In the genomic region with DNA sequence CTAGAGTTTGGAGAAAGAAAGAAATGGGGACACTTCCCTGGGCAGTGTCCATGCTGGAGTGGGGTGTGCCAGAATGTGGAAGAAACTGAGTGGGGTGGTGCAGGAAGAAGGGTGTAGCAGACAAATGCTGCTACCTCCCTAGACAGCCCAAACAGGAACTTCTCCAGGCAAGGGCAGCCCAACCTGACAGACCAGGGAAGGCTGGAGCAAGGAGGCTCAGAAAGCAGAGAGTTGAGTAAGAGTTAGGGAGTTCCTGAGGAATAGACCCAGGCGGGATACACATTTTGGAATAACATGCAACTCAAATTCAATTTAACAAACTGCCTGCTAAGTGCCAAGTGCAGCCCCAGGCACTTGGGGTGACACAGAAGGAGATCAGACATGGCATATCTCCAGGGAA, we compare ENCODE assay signal across 12 cellular contexts. TPM values are rescaled to one million over a fixed set of nuclear protein-coding genes. Genes with fewer than 3 reads are reported as not detected.
A peak's percentile ranks its signal among the peaks of the same experiment; 100 is the strongest.
DNase-seq lines count a peak whose midpoint lies in the region; ATAC-seq and TF ChIP-seq lines count a peak whose summit lies in the region.
"Had no signal": no experiment of that assay in that cellular context is flagged by ENCODE, and none has a peak within 500 bp of the region (broad histone marks: within the 10 kb centered on the region; RNA-seq: fewer than 3 reads in every experiment).

No MANE protein-coding gene starts in this region.

- no peaks in the 10 kb centered on the region for H3K36me3 Mint-ChIP-seq in nephron (ENCODE audit: low read depth)
- H3K36me3 Mint-ChIP-seq in type B pancreatic cell: no peaks in the 10 kb centered on the region
- H3K36me3 Mint-ChIP-seq: activated naive CD4-positive, alpha-beta T cell treated with anti-CD3 and anti-CD28 coated beads, Interleukin-2, amount 50 U/mL, for 24 hours; naive B cell had no signal

- H3K4me1 Mint-ChIP-seq in nephron (peaks cover 25% of the 10 kb centered on the region), type B pancreatic cell (ENCODE audit: unreplicated experiment) (peaks cover 29% of the 10 kb centered on the region)

- H3K27ac ChIP-seq in cingulate gyrus (ENCODE audit: low read depth, low read length): peak overlapping the region; percentile 99

- peak; percentile 47 for DNase-seq in activated effector memory CD4-positive, alpha-beta T cell treated with anti-CD3 and anti-CD28 coated beads, Interleukin-2, amount 50 U/mL, for 16 hours
- DNase-seq in activated effector memory CD4-positive, alpha-beta T cell treated with Interleukin-2 at 50 U/mL for 16 hours: no peak
- DNase-seq in type B pancreatic cell (ENCODE audit: extremely low spot score, unreplicated experiment): no peak
- no peak for DNase-seq in ureter (ENCODE audit: low spot score)
- no peak for DNase-seq in GM19240 (ENCODE audit: insufficient read length, low spot score)
- DNase-seq: DMS153, naive B cell, NCI-H510A had no signal

- TF ChIP-seq CTCF in nephron (IDR thresholded peaks at IDR 0.05; ENCODE audit: unreplicated experiment in 3 of 3): no peak
- TF ChIP-seq CTCF in type B pancreatic cell (conservative IDR thresholded peaks at IDR 0.05): no peak

- H3K9me3 Mint-ChIP-seq in nephron (peaks cover 6% of the 10 kb centered on the region), type B pancreatic cell (no peaks in the 10 kb centered on the region)
- H3K9me3 Mint-ChIP-seq: activated naive CD4-positive, alpha-beta T cell treated with anti-CD3 and anti-CD28 coated beads, Interleukin-2, amount 50 U/mL, for 24 hours had no signal

- ATAC-seq in GM21390 (IDR thresholded peaks at IDR 0.05; ENCODE audit: unreplicated experiment): no peak

- H3K27me3 Mint-ChIP-seq in nephron (ENCODE audit: low read depth): peaks cover 11% of the 10 kb centered on the region
- H3K27me3 Mint-ChIP-seq in type B pancreatic cell: no peaks in the 10 kb centered on the region
- H3K27me3 Mint-ChIP-seq: activated naive CD4-positive, alpha-beta T cell treated with anti-CD3 and anti-CD28 coated beads, Interleukin-2, amount 50 U/mL, for 24 hours had no signal

- peak overlapping the region; percentile 77 to 88 (median 83) for H3K4me3 Mint-ChIP-seq in nephron
- peak overlapping the region; percentile 85 for H3K4me3 Mint-ChIP-seq in type B pancreatic cell

- H3K27ac Mint-ChIP-seq in nephron (no peak overlapping the region), type B pancreatic cell (peak overlapping the region; percentile 60)
- H3K27ac Mint-ChIP-seq: naive B cell had no signal

RNA-seq across cellular contexts. Expression of gene MYO18A, which starts 1.0 kb away (rescaled TPM):
- total RNA-seq in type B pancreatic cell (ENCODE audit: low replicate concordance) (46.6 and 49.1 TPM in 2 replicates), ureter (74.5 TPM)
